21 cellular contexts compared by ENCODE assay signal in genomic region chr4:66558651-66559050, GRCh38.
"Had no signal": no experiment of that assay in that cellular context is flagged by ENCODE, and none has a peak within 500 bp of the region (broad histone marks: within the 10 kb centered on the region; RNA-seq: fewer than 3 reads in every experiment).

No MANE protein-coding gene starts in this region.

- H3K36me3 ChIP-seq: ascending aorta, colonic mucosa, gastroesophageal sphincter, left lung, right atrium auricular region, tibial nerve, uterus had no signal

- H2AFZ ChIP-seq: hepatocyte had no signal

- H3K27me3 ChIP-seq: ascending aorta, colonic mucosa, gastroesophageal sphincter, hepatocyte, left lung, right atrium auricular region, tibial nerve, uterus had no signal

- DNase-seq: activated CD4-positive, CD25-positive, alpha-beta regulatory T cell treated with anti-CD3 and anti-CD28 coated beads, Interleukin-2, amount 50 U/mL, for 72 hours; activated naive CD4-positive, alpha-beta T cell treated with anti-CD3 and anti-CD28 coated beads for 36 hours; activated naive CD8-positive, alpha-beta T cell treated with anti-CD3 and anti-CD28 coated beads, Interleukin-2, amount 50 U/mL, for 24 hours; caudate nucleus; colonic mucosa; effector CD4-positive, alpha-beta T cell; islet precursor cell; left lung; mucosa of descending colon; naive thymus-derived CD8-positive, alpha-beta T cell; stimulated activated CD4-positive, alpha-beta T cell treated with anti-CD3 and anti-CD28 coated beads, Interleukin-4, amount 100 ng/mL, for 24 hours; stimulated activated naive CD4-positive, alpha-beta T cell; substantia nigra; SW 1271; uterus had no signal

- H3K4me3 ChIP-seq: ascending aorta, colonic mucosa, gastroesophageal sphincter, hepatocyte, left lung, mucosa of descending colon, right atrium auricular region, skin epidermis, tibial nerve, uterus had no signal

- H3K9me3 ChIP-seq: ascending aorta, colonic mucosa, gastroesophageal sphincter, mucosa of descending colon, right atrium auricular region, tibial nerve, uterus had no signal

- H3K4me1 ChIP-seq: ascending aorta, colonic mucosa, gastroesophageal sphincter, left lung, right atrium auricular region, tibial nerve, uterus had no signal

- ATAC-seq: activated naive CD8-positive, alpha-beta T cell treated with anti-CD3 and anti-CD28 coated beads, Interleukin-2, amount 50 U/mL, for 24 hours; gastroesophageal sphincter; left lung; mucosa of descending colon; naive thymus-derived CD8-positive, alpha-beta T cell had no signal

- H3K27ac ChIP-seq: ascending aorta, colonic mucosa, gastroesophageal sphincter, hepatocyte, left lung, right atrium auricular region, skin epidermis, tibial nerve, uterus had no signal
